1 cellular context compared by ENCODE assay signal in genomic region chr12:76020281-76020680, GRCh38.
TF ChIP-seq lines count a peak whose summit lies in the region.

No MANE protein-coding gene starts in this region.

TF ChIP-seq in GM23338, 12 proteins besides CTCF, POLR2A, EP300 and RAD21 (continued from another document):
- no peak for TF ChIP-seq ZNF462 (CRISPR knock-in tag; IDR thresholded peaks at IDR 0.05)
- no peak for TF ChIP-seq NANOG (IDR thresholded peaks at IDR 0.05; ENCODE audit: borderline replicate concordance)
- TF ChIP-seq EZH2phosphoT487 (IDR thresholded peaks at IDR 0.05; ENCODE audit: unreplicated experiment) = no peak
